22 cellular contexts compared by ENCODE assay signal in the genomic region with DNA sequence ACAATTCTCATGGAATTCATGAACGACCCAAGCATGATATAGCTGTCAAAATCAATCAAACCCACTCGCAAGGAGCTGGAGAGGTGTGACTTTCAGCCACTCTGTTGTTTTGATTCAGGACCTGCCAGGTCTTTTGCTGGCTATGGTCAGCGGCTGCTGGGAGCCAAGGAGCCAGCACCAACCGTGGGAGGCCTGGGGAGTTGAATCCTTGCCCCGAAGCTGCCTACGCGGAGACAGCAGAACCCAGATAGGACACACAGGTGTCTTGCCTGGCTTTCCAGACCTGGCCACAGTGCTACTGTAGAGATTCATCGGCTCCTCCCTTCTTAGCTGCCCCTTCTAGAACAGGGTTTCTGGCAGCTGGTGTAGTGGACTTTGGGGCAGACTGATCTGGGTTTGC.
"Had no signal": no experiment of that assay in that cellular context is flagged by ENCODE, and none has a peak within 500 bp of the region (broad histone marks: within the 10 kb centered on the region; RNA-seq: fewer than 3 reads in every experiment).

No MANE protein-coding gene starts in this region.

- ATAC-seq: esophagus mucosa; gastrocnemius medialis; left lung; lower lobe of right lung; naive thymus-derived CD8-positive, alpha-beta T cell; right lobe of liver; stimulated activated naive CD8-positive, alpha-beta T cell treated with anti-CD3 and anti-CD28 coated beads, Interleukin-15, amount 100 ng/mL, for 72 hours had no signal

- DNase-seq: colonic mucosa; effector CD8-positive, alpha-beta T cell; endodermal cell; gastrocnemius medialis; hypothalamus; immature natural killer cell; islet precursor cell; kidney glomerular epithelial cell; left lung; lower lobe of right lung; naive thymus-derived CD8-positive, alpha-beta T cell; nephron progenitor cell; nucleus accumbens; right lobe of liver; small intestine; stimulated activated CD4-positive, alpha-beta T cell treated with anti-CD3 and anti-CD28 coated beads, Interleukin-15, amount 100 ng/mL, for 24 hours; stimulated activated CD4-positive, alpha-beta T cell treated with anti-CD3 and anti-CD28 coated beads, Interleukin-2, amount 100 ng/mL, for 48 hours; stimulated activated naive CD4-positive, alpha-beta T cell; stimulated activated naive CD8-positive, alpha-beta T cell treated with anti-CD3 and anti-CD28 coated beads, Interleukin-15, amount 100 ng/mL, for 72 hours; thyroid gland; trophoblast cell had no signal
